ENCODE assay signal across 25 cellular contexts in the genomic region with DNA sequence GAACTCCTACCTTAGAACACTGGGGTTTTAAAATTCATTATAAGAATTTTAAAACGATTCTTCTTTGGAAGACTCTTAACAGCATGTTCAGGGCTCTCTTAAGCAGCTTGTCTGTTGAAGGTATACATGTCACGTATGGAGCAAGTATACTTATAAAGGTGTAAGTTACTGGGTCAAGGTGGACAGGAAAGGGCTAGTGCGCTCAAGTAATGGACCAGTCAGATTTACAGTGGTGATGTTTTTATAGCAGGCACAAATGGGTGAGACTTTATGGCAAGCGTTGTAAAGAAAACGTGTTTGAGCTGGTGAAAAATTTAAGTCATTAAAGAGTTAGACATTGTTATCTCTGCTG.
"Had no signal": no experiment of that assay in that cellular context is flagged by ENCODE, and none has a peak within 500 bp of the region (broad histone marks: within the 10 kb centered on the region; RNA-seq: fewer than 3 reads in every experiment).

No MANE protein-coding gene starts in this region.

- H3K4me3 Mint-ChIP-seq: activated naive CD8-positive, alpha-beta T cell; activated T-cell treated with anti-CD3 and anti-CD28 coated beads, Interleukin-2, amount 50 U/mL, for 4 hours; mesothelial cell of epicardium; nephron; T-helper 1 cell treated with Interleukin-12 subunit alpha and Interleukin-12 subunit beta and Interleukin-4 antibody, amounts not matched to agents 30 μg/mL and 1 μg/mL, for 36 hours had no signal

- FAIRE-seq: urothelium cell line had no signal

- H3K9me3 Mint-ChIP-seq: activated T-cell treated with anti-CD3 and anti-CD28 coated beads, Interleukin-2, amount 50 U/mL, for 4 hours; activated T-helper 2 cell treated with anti-CD3 and anti-CD28 coated beads, Interferon-gamma antibody, Interleukin-2, Interleukin-4, amounts not matched to agents 10 μg/mL and 5 μg/mL and 100 μg/mL, durations not matched to agents 14 hours and 24 hours and 36 hours; mesothelial cell of epicardium; nephron; T-helper 1 cell treated with Interleukin-12 subunit alpha and Interleukin-12 subunit beta and Interleukin-4 antibody, amounts not matched to agents 30 μg/mL and 1 μg/mL, for 36 hours had no signal

- H3K9me3 ChIP-seq: adrenal gland, thyroid gland had no signal

- H3K27me3 ChIP-seq: adrenal gland, foreskin keratinocyte, thyroid gland had no signal

- DNase-seq: activated CD4-positive, alpha-beta T cell treated with anti-CD3 and anti-CD28 coated beads for 4 hours; activated CD4-positive, alpha-beta T cell treated with anti-CD3 and anti-CD28 coated beads, Interleukin-2, amount 50 U/mL, for 48 hours; activated CD4-positive, CD25-positive, alpha-beta regulatory T cell; activated CD8-positive, alpha-beta memory T cell treated with anti-CD3 and anti-CD28 coated beads, Interleukin-2, amount 50 U/mL, for 48 hours; activated naive CD4-positive, alpha-beta T cell; activated T-cell treated with anti-CD3 and anti-CD28 coated beads, Interleukin-2, amount 50 U/mL, for 4 hours; adrenal gland; cerebellar nuclear complex; effector CD8-positive, alpha-beta T cell; foreskin keratinocyte; kidney glomerular epithelial cell; left ventricle myocardium superior; mammary epithelial cell; right cardiac atrium; stimulated activated CD4-positive, alpha-beta T cell treated with anti-CD3 and anti-CD28 coated beads, Interleukin-12 subunit alpha, Interleukin-12 subunit beta, amount 100 ng/mL, for 4 hours; stimulated activated CD4-positive, alpha-beta T cell treated with anti-CD3 and anti-CD28 coated beads, Interleukin-4, amount 100 ng/mL, for 4 hours; stimulated activated naive CD8-positive, alpha-beta T cell treated with anti-CD3 and anti-CD28 coated beads, Interleukin-15, Interleukin-2, amounts not matched to agents 100 U/mL and 50 U/mL, for 24 hours; T1000; thyroid gland had no signal

- H3K4me3 ChIP-seq: adrenal gland, thyroid gland had no signal

- ATAC-seq: activated T-cell treated with anti-CD3 and anti-CD28 coated beads, Interleukin-2, amount 50 U/mL, for 4 hours; foreskin keratinocyte; left ventricle myocardium superior; right cardiac atrium; stimulated activated naive CD8-positive, alpha-beta T cell treated with anti-CD3 and anti-CD28 coated beads, Interleukin-15, Interleukin-2, amounts not matched to agents 100 U/mL and 50 U/mL, for 24 hours had no signal

- H3K27ac ChIP-seq: adrenal gland, foreskin keratinocyte had no signal

- H3K36me3 Mint-ChIP-seq: activated naive CD8-positive, alpha-beta T cell; mesothelial cell of epicardium had no signal

- H3K27ac Mint-ChIP-seq: activated naive CD8-positive, alpha-beta T cell; activated T-helper 2 cell treated with anti-CD3 and anti-CD28 coated beads, Interferon-gamma antibody, Interleukin-2, Interleukin-4, amounts not matched to agents 10 μg/mL and 5 μg/mL and 100 μg/mL, durations not matched to agents 14 hours and 24 hours and 36 hours; mesothelial cell of epicardium; nephron; T-helper 1 cell treated with Interleukin-12 subunit alpha and Interleukin-12 subunit beta and Interleukin-4 antibody, amounts not matched to agents 30 μg/mL and 1 μg/mL, for 36 hours had no signal

- H3K27me3 Mint-ChIP-seq: activated naive CD8-positive, alpha-beta T cell had no signal

- H3K36me3 ChIP-seq: adrenal gland, thyroid gland had no signal
